In genomic region chr20:62065669-62066338, GRCh38 we compare ENCODE assay signal across 1 cellular context.
TF ChIP-seq lines count a peak whose summit lies in the region.

TSS of gene TAF4 (minus strand) at chr20:62065881. CDS start at chr20:62065810, 71 bp downstream.

TF ChIP-seq in GM12878, 131 proteins besides CTCF, POLR2A, EP300 and RAD21 (continued from another document and continues in another):
- TF ChIP-seq STAT1 (conservative IDR thresholded peaks at IDR 0.05) (no peak), ETV6 (conservative IDR thresholded peaks at IDR 0.05 in 1 of 2, IDR thresholded peaks at IDR 0.05 in 1 of 2; ENCODE audit: borderline replicate concordance in 1 of 2, low read depth in 1 of 2) (no peak), IKZF1 (conservative IDR thresholded peaks at IDR 0.05) (peak; percentile 9; the same call in 1 of the 2 replicates), IRF4 (IDR thresholded peaks at IDR 0.05; ENCODE audit: low read depth, low read length) (no peak), GABPA (IDR thresholded peaks at IDR 0.05; ENCODE audit: low read depth) (no peak), SMC3 (IDR thresholded peaks at IDR 0.05; ENCODE audit: borderline replicate concordance, low read length) (no peak), MTA2 (IDR thresholded peaks at IDR 0.05; ENCODE audit: low read depth) (no peak), ZBTB33 (IDR thresholded peaks at IDR 0.05) (no peak), SMARCA5 (IDR thresholded peaks at IDR 0.05) (peak; percentile 77), RBBP5 (conservative IDR thresholded peaks at IDR 0.05) (no peak), SIN3A (IDR thresholded peaks at IDR 0.05; ENCODE audit: low read depth, low read length) (no peak), MYC (IDR thresholded peaks at IDR 0.05; ENCODE audit: insufficient read depth, insufficient read length, insufficient replicate concordance, low read length, severe bottlenecking) (no peak), HCFC1 (IDR thresholded peaks at IDR 0.05; ENCODE audit: low read length) (no peak), ZNF687 (IDR thresholded peaks at IDR 0.05) (no peak), CUX1 (IDR thresholded peaks at IDR 0.05; ENCODE audit: insufficient replicate concordance, low read depth, low read length) (no peak), CREB1 (IDR thresholded peaks at IDR 0.05; ENCODE audit: low read depth) (no peak), SMAD1 (IDR thresholded peaks at IDR 0.05; ENCODE audit: low read depth, partially characterized antibody) (no peak), SREBF1 (IDR thresholded peaks at IDR 0.05; ENCODE audit: low read length) (no peak), MYB (IDR thresholded peaks at IDR 0.05; ENCODE audit: borderline replicate concordance, low read depth, low read length) (no peak), POLR2AphosphoS2 (IDR thresholded peaks at IDR 0.05; ENCODE audit: low read depth, low read length) (peak; percentile 58; the same call in 1 of the 2 replicates), EED (IDR thresholded peaks at IDR 0.05; ENCODE audit: low read depth) (no peak), LARP7 (IDR thresholded peaks at IDR 0.05) (peak; percentile 60; the same call in 1 of the 2 replicates), BRCA1 (IDR thresholded peaks at IDR 0.05; ENCODE audit: low read depth, low read length) (no peak), JUND (IDR thresholded peaks at IDR 0.05; ENCODE audit: low read depth, low read length) (no peak), POU2F2 (IDR thresholded peaks at IDR 0.05; ENCODE audit: borderline replicate concordance, low read depth, low read length) (peak; percentile 97; the same call in 2 of the 3 replicates)
- TF ChIP-seq, protein P1, sequence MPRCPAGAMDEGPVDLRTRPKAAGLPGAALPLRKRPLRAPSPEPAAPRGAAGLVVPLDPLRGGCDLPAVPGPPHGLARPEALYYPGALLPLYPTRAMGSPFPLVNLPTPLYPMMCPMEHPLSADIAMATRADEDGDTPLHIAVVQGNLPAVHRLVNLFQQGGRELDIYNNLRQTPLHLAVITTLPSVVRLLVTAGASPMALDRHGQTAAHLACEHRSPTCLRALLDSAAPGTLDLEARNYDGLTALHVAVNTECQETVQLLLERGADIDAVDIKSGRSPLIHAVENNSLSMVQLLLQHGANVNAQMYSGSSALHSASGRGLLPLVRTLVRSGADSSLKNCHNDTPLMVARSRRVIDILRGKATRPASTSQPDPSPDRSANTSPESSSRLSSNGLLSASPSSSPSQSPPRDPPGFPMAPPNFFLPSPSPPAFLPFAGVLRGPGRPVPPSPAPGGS (IDR thresholded peaks at IDR 0.05; ENCODE audit: borderline replicate concordance, insufficient read depth, low read depth, low read length, poor library complexity, severe bottlenecking), result peak; percentile 36
- TF ChIP-seq, protein P2, sequence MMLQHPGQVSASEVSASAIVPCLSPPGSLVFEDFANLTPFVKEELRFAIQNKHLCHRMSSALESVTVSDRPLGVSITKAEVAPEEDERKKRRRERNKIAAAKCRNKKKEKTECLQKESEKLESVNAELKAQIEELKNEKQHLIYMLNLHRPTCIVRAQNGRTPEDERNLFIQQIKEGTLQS (IDR thresholded peaks at IDR 0.05; ENCODE audit: borderline replicate concordance, extremely low read depth, low read depth, low read length), result no peak
- TF ChIP-seq, protein P3, sequence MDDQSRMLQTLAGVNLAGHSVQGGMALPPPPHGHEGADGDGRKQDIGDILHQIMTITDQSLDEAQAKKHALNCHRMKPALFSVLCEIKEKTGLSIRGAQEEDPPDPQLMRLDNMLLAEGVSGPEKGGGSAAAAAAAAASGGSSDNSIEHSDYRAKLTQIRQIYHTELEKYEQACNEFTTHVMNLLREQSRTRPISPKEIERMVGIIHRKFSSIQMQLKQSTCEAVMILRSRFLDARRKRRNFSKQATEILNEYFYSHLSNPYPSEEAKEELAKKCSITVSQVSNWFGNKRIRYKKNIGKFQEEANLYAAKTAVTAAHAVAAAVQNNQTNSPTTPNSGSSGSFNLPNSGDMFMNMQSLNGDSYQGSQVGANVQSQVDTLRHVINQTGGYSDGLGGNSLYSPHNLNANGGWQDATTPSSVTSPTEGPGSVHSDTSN (IDR thresholded peaks at IDR 0.05; ENCODE audit: insufficient replicate concordance, low read depth, low read length), result peak; percentile 24
- TF ChIP-seq, protein P4, sequence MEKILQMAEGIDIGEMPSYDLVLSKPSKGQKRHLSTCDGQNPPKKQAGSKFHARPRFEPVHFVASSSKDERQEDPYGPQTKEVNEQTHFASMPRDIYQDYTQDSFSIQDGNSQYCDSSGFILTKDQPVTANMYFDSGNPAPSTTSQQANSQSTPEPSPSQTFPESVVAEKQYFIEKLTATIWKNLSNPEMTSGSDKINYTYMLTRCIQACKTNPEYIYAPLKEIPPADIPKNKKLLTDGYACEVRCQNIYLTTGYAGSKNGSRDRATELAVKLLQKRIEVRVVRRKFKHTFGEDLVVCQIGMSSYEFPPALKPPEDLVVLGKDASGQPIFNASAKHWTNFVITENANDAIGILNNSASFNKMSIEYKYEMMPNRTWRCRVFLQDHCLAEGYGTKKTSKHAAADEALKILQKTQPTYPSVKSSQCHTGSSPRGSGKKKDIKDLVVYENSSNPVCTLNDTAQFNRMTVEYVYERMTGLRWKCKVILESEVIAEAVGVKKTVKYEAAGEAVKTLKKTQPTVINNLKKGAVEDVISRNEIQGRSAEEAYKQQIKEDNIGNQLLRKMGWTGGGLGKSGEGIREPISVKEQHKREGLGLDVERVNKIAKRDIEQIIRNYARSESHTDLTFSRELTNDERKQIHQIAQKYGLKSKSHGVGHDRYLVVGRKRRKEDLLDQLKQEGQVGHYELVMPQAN (conservative IDR thresholded peaks at IDR 0.05), result 0 out of 2 replicates have a peak, but pooled peaks have one; percentile 50
- TF ChIP-seq, protein P5, sequence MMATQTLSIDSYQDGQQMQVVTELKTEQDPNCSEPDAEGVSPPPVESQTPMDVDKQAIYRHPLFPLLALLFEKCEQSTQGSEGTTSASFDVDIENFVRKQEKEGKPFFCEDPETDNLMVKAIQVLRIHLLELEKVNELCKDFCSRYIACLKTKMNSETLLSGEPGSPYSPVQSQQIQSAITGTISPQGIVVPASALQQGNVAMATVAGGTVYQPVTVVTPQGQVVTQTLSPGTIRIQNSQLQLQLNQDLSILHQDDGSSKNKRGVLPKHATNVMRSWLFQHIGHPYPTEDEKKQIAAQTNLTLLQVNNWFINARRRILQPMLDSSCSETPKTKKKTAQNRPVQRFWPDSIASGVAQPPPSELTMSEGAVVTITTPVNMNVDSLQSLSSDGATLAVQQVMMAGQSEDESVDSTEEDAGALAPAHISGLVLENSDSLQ (IDR thresholded peaks at IDR 0.05), result no peak
- TF ChIP-seq, protein P6, sequence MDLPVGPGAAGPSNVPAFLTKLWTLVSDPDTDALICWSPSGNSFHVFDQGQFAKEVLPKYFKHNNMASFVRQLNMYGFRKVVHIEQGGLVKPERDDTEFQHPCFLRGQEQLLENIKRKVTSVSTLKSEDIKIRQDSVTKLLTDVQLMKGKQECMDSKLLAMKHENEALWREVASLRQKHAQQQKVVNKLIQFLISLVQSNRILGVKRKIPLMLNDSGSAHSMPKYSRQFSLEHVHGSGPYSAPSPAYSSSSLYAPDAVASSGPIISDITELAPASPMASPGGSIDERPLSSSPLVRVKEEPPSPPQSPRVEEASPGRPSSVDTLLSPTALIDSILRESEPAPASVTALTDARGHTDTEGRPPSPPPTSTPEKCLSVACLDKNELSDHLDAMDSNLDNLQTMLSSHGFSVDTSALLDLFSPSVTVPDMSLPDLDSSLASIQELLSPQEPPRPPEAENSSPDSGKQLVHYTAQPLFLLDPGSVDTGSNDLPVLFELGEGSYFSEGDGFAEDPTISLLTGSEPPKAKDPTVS (IDR thresholded peaks at IDR 0.05; ENCODE audit: low read depth, low read length), result no peak
- TF ChIP-seq, protein P7, sequence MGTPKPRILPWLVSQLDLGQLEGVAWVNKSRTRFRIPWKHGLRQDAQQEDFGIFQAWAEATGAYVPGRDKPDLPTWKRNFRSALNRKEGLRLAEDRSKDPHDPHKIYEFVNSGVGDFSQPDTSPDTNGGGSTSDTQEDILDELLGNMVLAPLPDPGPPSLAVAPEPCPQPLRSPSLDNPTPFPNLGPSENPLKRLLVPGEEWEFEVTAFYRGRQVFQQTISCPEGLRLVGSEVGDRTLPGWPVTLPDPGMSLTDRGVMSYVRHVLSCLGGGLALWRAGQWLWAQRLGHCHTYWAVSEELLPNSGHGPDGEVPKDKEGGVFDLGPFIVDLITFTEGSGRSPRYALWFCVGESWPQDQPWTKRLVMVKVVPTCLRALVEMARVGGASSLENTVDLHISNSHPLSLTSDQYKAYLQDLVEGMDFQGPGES (IDR thresholded peaks at IDR 0.05), result no peak
- TF ChIP-seq, protein P8, sequence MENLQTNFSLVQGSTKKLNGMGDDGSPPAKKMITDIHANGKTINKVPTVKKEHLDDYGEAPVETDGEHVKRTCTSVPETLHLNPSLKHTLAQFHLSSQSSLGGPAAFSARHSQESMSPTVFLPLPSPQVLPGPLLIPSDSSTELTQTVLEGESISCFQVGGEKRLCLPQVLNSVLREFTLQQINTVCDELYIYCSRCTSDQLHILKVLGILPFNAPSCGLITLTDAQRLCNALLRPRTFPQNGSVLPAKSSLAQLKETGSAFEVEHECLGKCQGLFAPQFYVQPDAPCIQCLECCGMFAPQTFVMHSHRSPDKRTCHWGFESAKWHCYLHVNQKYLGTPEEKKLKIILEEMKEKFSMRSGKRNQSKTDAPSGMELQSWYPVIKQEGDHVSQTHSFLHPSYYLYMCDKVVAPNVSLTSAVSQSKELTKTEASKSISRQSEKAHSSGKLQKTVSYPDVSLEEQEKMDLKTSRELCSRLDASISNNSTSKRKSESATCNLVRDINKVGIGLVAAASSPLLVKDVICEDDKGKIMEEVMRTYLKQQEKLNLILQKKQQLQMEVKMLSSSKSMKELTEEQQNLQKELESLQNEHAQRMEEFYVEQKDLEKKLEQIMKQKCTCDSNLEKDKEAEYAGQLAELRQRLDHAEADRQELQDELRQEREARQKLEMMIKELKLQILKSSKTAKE (IDR thresholded peaks at IDR 0.05; ENCODE audit: low read depth, poor library complexity, severe bottlenecking), result no peak
